Comparison of ENCODE assay signal across 8 cellular contexts in genomic region chrX:24024819-24025740, GRCh38. TPM values are rescaled to one million over a fixed set of nuclear protein-coding genes. Genes with fewer than 3 reads are reported as not detected.
DNase-seq lines count a peak whose midpoint lies in the region; ATAC-seq, FAIRE-seq and TF ChIP-seq lines count a peak whose summit lies in the region.

No MANE protein-coding gene starts in this region.

- H3K27ac Mint-ChIP-seq in WTC11, result no peak overlapping the region

- peak overlapping the region; percentile 55 for H3K4me3 ChIP-seq in bronchial epithelial cell (ENCODE audit: low read depth, low read length)

- CTCF ChIA-PET in WTC11 (lab: Charles Lee), result interaction anchor here (0.6 to 1.7 kb wide), 6 partner anchors 29 to 508 kb away, joined by 3 to 13 read pairs (median 4); partner anchors contain the start of genes APOO, CXorf58 and EIF2S3

- no peaks in the 10 kb centered on the region for H3K9me3 Mint-ChIP-seq in WTC11

- H3K4me3 Mint-ChIP-seq in WTC11, result peak overlapping the region; percentile 84

- no peaks in the 10 kb centered on the region for H3K36me3 ChIP-seq in bronchial epithelial cell (ENCODE audit: control insufficient read depth, insufficient read depth, low read length)

- FAIRE-seq in bronchial epithelial cell (lab: Jason Lieb, UNC), result no peak

- H3K27me3 Mint-ChIP-seq in WTC11 (ENCODE audit: low read depth), result peaks cover 28% of the 10 kb centered on the region

- peaks cover 2% of the 10 kb centered on the region; the same call in 1 of the 2 replicates for H3K4me1 Mint-ChIP-seq in WTC11

- peak; percentile 91 for DNase-seq in AG08396 (ENCODE audit: low spot score)
- peak; percentile 74 for DNase-seq in NCI-H2196 treated with DMSO at 0.1 percent for 48 hours (lab: John Stamatoyannopoulos, UW; ENCODE audit: unreplicated experiment)
- DNase-seq in WTC11 (ENCODE audit: low spot score), result peak; percentile 63
- peak; percentile 41 for DNase-seq in bronchial epithelial cell (ENCODE audit: low read depth)
- peak; percentile 97 for DNase-seq in islet precursor cell
- DNase-seq in stimulated activated CD4-positive, alpha-beta T cell treated with anti-CD3 and anti-CD28 coated beads, Interleukin-12 subunit alpha, Interleukin-12 subunit beta, amount 100 ng/mL, for 24 hours (ENCODE audit: low read depth in 2 of 2), result peak; percentile 54 to 69

- ATAC-seq in GM18873 (IDR thresholded peaks at IDR 0.05; ENCODE audit: low FRiP score, unreplicated experiment) (peak; percentile 63), HG03108 (IDR thresholded peaks at IDR 0.05; ENCODE audit: unreplicated experiment) (peak; percentile 86), WTC11 (peak; percentile 72)

- H3K36me3 Mint-ChIP-seq in WTC11, result peaks cover 9% of the 10 kb centered on the region; the same call in 1 of the 2 replicates

- TF ChIP-seq CTCF in WTC11 (IDR thresholded peaks at IDR 0.05) (no peak), bronchial epithelial cell (IDR thresholded peaks at IDR 0.05; ENCODE audit: insufficient read depth, low read length, severe bottlenecking) (peak; percentile 5)

- POLR2A ChIA-PET in WTC11 (lab: Charles Lee), result interaction anchor here (0.7 to 2.2 kb wide), 2 partner anchors 29 to 30 kb away, joined by 3 to 18 read pairs; partner anchors contain the start of gene EIF2S3

- no peaks in the 10 kb centered on the region for H3K27me3 ChIP-seq in bronchial epithelial cell (ENCODE audit: control insufficient read depth, insufficient read depth, low read length)

TF ChIP-seq in WTC11, 78 proteins besides CTCF, POLR2A, EP300 and RAD21:
- TF ChIP-seq ZNF423 (CRISPR knock-in tag; IDR thresholded peaks at IDR 0.05), result peak; percentile 60
- TF ChIP-seq ZSCAN18 (CRISPR knock-in tag; IDR thresholded peaks at IDR 0.05), result no peak
- no peak for TF ChIP-seq GABPB1 (CRISPR knock-in tag; IDR thresholded peaks at IDR 0.05)
- no peak for TF ChIP-seq HMGA2 (CRISPR knock-in tag; IDR thresholded peaks at IDR 0.05)
- TF ChIP-seq SP1 (CRISPR knock-in tag; conservative IDR thresholded peaks at IDR 0.05), result peak; percentile 51; the same call in 1 of the 2 replicates

RNA-seq across cellular contexts. Expression of gene KLHL15, which starts 1.9 kb away (rescaled TPM):
- total RNA-seq in WTC11 (2021), result 6.6 to 7.4 TPM (median 7.2 TPM) in 3 replicates
- 4.0 and 6.1 TPM in 2 replicates for total RNA-seq in bronchial epithelial cell

RNA-seq across cellular contexts. Expression of gene EIF2S3, which starts 29.7 kb away (rescaled TPM):
- total RNA-seq in WTC11 (2021) (251 to 299 TPM (median 264 TPM) in 3 replicates), bronchial epithelial cell (247 and 315 TPM in 2 replicates)

Comparison
In these comparisons a context has a peak if more than half of its experiments do, and no peak if none do; other contexts are left out.
1. Peak in every context shown above with its lines: DNase-seq, ATAC-seq and H3K4me3 ChIP-seq.
2. DNase-seq: peak in every context shown above with its lines; median percentile 97 in islet precursor cell; 91 in AG08396; 74 in NCI-H2196 treated with DMSO at 0.1 percent for 48 hours; 63 in WTC11; 62 in stimulated activated CD4-positive, alpha-beta T cell treated with anti-CD3 and anti-CD28 coated beads, Interleukin-12 subunit alpha, Interleukin-12 subunit beta, amount 100 ng/mL, for 24 hours; 41 in bronchial epithelial cell.